27 cellular contexts compared by ENCODE assay signal in the genomic region with DNA sequence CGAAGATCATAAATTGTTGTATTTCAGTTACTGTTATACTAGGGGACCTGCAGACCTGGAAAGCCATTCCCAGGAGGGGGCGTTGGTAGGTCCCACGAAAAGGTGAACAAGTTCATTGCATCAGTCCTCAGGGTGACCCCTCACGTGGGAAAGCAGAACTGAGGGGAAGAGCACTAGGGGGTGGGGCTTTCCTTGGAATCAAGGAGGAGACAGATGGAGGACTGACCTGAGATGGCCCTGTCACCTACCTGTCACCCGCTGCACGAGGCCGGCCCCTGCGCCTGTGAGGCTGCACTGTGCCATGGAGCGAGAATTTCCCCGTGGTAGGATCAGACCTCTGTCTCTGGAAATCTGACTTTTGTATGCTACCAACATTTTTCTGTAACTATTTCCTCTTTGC. TPM values are rescaled to one million over a fixed set of nuclear protein-coding genes. Genes with fewer than 3 reads are reported as not detected.
A peak's percentile ranks its signal among the peaks of the same experiment; 100 is the strongest.
DNase-seq lines count a peak whose midpoint lies in the region; ATAC-seq, FAIRE-seq and TF ChIP-seq lines count a peak whose summit lies in the region.
"Had no signal": no experiment of that assay in that cellular context is flagged by ENCODE, and none has a peak within 500 bp of the region (broad histone marks: within the 10 kb centered on the region; RNA-seq: fewer than 3 reads in every experiment).

No MANE protein-coding gene starts in this region.

- no peak overlapping the region for H3K27ac Mint-ChIP-seq in WTC11
- peak overlapping the region; percentile 83 for H3K27ac Mint-ChIP-seq in nephron progenitor cell

- no peak overlapping the region for H3K4me2 ChIP-seq in HepG2 (ENCODE audit: low read depth, low read length)

- FAIRE-seq in HepG2 (lab: Jason Lieb, UNC): no peak
- FAIRE-seq: G401.6, GM18507, HTR-8/SVneo had no signal

- H3K27ac ChIP-seq in HepG2 (ENCODE audit: extremely low read length, insufficient read depth, low read length) (no peak overlapping the region), right lobe of liver (no peak overlapping the region), prostate gland (no peak overlapping the region)
- H3K27ac ChIP-seq: 22Rv1, C4-2B had no signal

- TF ChIP-seq RAD21 in HepG2 (CRISPR knock-in tag; IDR thresholded peaks at IDR 0.05): no peak

- no peaks in the 10 kb centered on the region for H3K27me3 ChIP-seq in HepG2 (ENCODE audit: control insufficient read depth in 1 of 2, insufficient read depth in 2 of 2, low read length in 2 of 2)
- H3K27me3 ChIP-seq in right lobe of liver: no peaks in the 10 kb centered on the region
- H3K27me3 ChIP-seq in prostate gland (replicated peaks; ENCODE audit: insufficient read depth): no peaks in the 10 kb centered on the region

- no peak overlapping the region for H3K4me3 Mint-ChIP-seq in WTC11
- no peak overlapping the region for H3K4me3 Mint-ChIP-seq in nephron progenitor cell
- H3K4me3 Mint-ChIP-seq: CD8-positive, alpha-beta memory T cell had no signal

- ATAC-seq in HepG2: peak; percentile 14; the same call in 1 of the 3 replicates
- no peak for ATAC-seq in right lobe of liver
- ATAC-seq in WTC11: peak; percentile 76
- ATAC-seq in Right ventricle myocardium inferior: no peak

- H3K4me3 ChIP-seq in HepG2 (replicated peaks in 1 of 3; ENCODE audit: insufficient read depth in 1 of 3, low read depth in 2 of 3, low read length in 3 of 3) (no peak overlapping the region), right lobe of liver (no peak overlapping the region), prostate gland (no peak overlapping the region)

- H3K9me3 ChIP-seq in HepG2 (ENCODE audit: low read length) (no peaks in the 10 kb centered on the region), right lobe of liver (no peaks in the 10 kb centered on the region), prostate gland (no peaks in the 10 kb centered on the region)

- H3K4me1 ChIP-seq in HepG2 (ENCODE audit: insufficient read depth, low read length) (peaks cover 33% of the 10 kb centered on the region), right lobe of liver (no peaks in the 10 kb centered on the region), prostate gland (replicated peaks) (no peaks in the 10 kb centered on the region)

- 50% methylated on average over 10 of the region's 10 CpGs for WGBS in HepG2 (ENCODE audit: low lambda C conversion rate)
- WGBS in right lobe of liver (ENCODE audit: insufficient coverage, low coverage, low lambda C conversion rate, missing lambda C conversion rate): 40% methylated on average over 4 of the region's 10 CpGs
- WGBS in prostate gland: 81% methylated on average over 10 of the region's 10 CpGs

- TF ChIP-seq EP300 in HepG2 (IDR thresholded peaks at IDR 0.05; ENCODE audit: low read depth in 2 of 2, low read length in 2 of 2) (no peak), HepG2 (CRISPR knock-in tag; IDR thresholded peaks at IDR 0.05; ENCODE audit: borderline replicate concordance) (no peak)

- intact Hi-C loops in HepG2 (cut with micrococcal nuclease; ENCODE audit: unreplicated experiment): loop anchor here (2.0 to 5.0 kb wide), 2 partner anchors 33 to 43 kb away; no protein-coding TSS in a partner anchor
- intact Hi-C loops in right lobe of liver (cut with DNase I): no loop called here
- intact Hi-C loops in Right ventricle myocardium inferior (cut with DNase I): no loop called here
- intact Hi-C loops in prostate gland (cut with DNase I): no loop called here

- peaks cover 7% of the 10 kb centered on the region; the same call in 1 of the 2 replicates for H3K4me1 Mint-ChIP-seq in WTC11
- H3K4me1 Mint-ChIP-seq in nephron progenitor cell: peaks cover 60% of the 10 kb centered on the region
- H3K4me1 Mint-ChIP-seq: CD8-positive, alpha-beta memory T cell had no signal

- in situ Hi-C loops in HepG2 (cut with HindIII; ENCODE audit: extremely low pct_ligation_motif_present, low pct_unique_long_range_greater_than_20kb): no loop called here

- POLR2A ChIA-PET in HepG2 (lab: Yijun Ruan, JAX) (no interaction called here), WTC11 (lab: Charles Lee) (no interaction called here)

- H3K79me2 ChIP-seq in HepG2 (ENCODE audit: insufficient read depth, low read length): no peaks in the 10 kb centered on the region

- no TSS peak for BruUV-seq in HepG2 (replicated peaks; lab: Mats Ljungman, UMichigan)

- peak overlapping the region; percentile 48 for H2AFZ ChIP-seq in HepG2 (ENCODE audit: low read length)

- TF ChIP-seq CTCF in HepG2 (CRISPR knock-in tag; IDR thresholded peaks at IDR 0.05) (peak; percentile 32), right lobe of liver (IDR thresholded peaks at IDR 0.05) (no peak), WTC11 (IDR thresholded peaks at IDR 0.05) (no peak), nephron progenitor cell (IDR thresholded peaks at IDR 0.05) (no peak), prostate gland (IDR thresholded peaks at IDR 0.05) (no peak)

- DNase-seq in HepG2 (ENCODE audit: low spot score) (no peak), right lobe of liver (no peak), WTC11 (ENCODE audit: low spot score) (peak; percentile 22), nephron progenitor cell (no peak), Right ventricle myocardium inferior (ENCODE audit: missing footprints) (no peak), DMS53 (lab: John Stamatoyannopoulos, UW) (no peak), occipital lobe (lab: John Stamatoyannopoulos, UW) (no peak), prostate gland (ENCODE audit: low spot score) (no peak)
- DNase-seq: ACHN; Calu3; CD8-positive, alpha-beta memory T cell; DMS153; GOT3; IMR-90; NCI-H1105 treated with DMSO at 0.1 percent for 48 hours; NCI-H1694; NCI-H2081; NCI-H2171; NCI-H524 treated with DMSO at 0.1 percent for 48 hours; Right ventricle myocardium superior had no signal

- H3K36me3 ChIP-seq in HepG2 (replicated peaks in 1 of 2; ENCODE audit: control insufficient read depth in 1 of 2, insufficient read depth in 2 of 2, low read length in 2 of 2) (no peaks in the 10 kb centered on the region), right lobe of liver (no peaks in the 10 kb centered on the region), prostate gland (no peaks in the 10 kb centered on the region)

- H3K36me3 Mint-ChIP-seq in WTC11 (no peaks in the 10 kb centered on the region), nephron progenitor cell (ENCODE audit: low read depth) (no peaks in the 10 kb centered on the region)
- H3K36me3 Mint-ChIP-seq: CD8-positive, alpha-beta memory T cell had no signal

- TF ChIP-seq POLR2A in HepG2 (IDR thresholded peaks at IDR 0.05; ENCODE audit: insufficient read depth in 1 of 2, low read depth in 2 of 2, low read length in 2 of 2): no peak
- no peak for TF ChIP-seq POLR2A in right lobe of liver (IDR thresholded peaks at IDR 0.05)
- no peak for TF ChIP-seq POLR2A in prostate gland (IDR thresholded peaks at IDR 0.05)

- CTCF ChIA-PET in HepG2 (lab: Yijun Ruan, JAX; ENCODE audit: low intra/inter-chr PET ratio, low total read pairs) (no interaction called here), WTC11 (lab: Charles Lee) (interaction anchor here (0.8 kb wide), 2 partner anchors 43 to 72 kb away, joined by 3 to 4 read pairs; no protein-coding TSS in a partner anchor)

- H3K9me3 Mint-ChIP-seq in WTC11: peaks cover 6% of the 10 kb centered on the region
- H3K9me3 Mint-ChIP-seq in nephron progenitor cell: no peaks in the 10 kb centered on the region
- H3K9me3 Mint-ChIP-seq: CD8-positive, alpha-beta memory T cell had no signal

- no peaks in the 10 kb centered on the region for H4K20me1 ChIP-seq in HepG2 (ENCODE audit: insufficient read depth, low read length)

- no peak overlapping the region for H3K9ac ChIP-seq in HepG2 (ENCODE audit: insufficient read depth, low read depth, low read length)

- no peaks in the 10 kb centered on the region for H3K27me3 Mint-ChIP-seq in WTC11 (ENCODE audit: low read depth)
- peaks cover 6% of the 10 kb centered on the region for H3K27me3 Mint-ChIP-seq in nephron progenitor cell (ENCODE audit: low read depth, poor library complexity)

RNA-seq across cellular contexts. Expression of gene CLDN24, which starts 41.8 kb away (rescaled TPM):
- total RNA-seq in HepG2 (2016; rRNA removed; fragmentation: Illumina TruSeq; extraction: Trizol) (not detected in 2 replicates), right lobe of liver (not detected), WTC11 (2021) (not detected in 3 replicates), Right ventricle myocardium inferior (not detected), occipital lobe (not detected), prostate gland (not detected)
- not detected in 2 replicates for total RNA-seq in HepG2 (2016; cell fraction: cytosol; rRNA removed; fragmentation: Illumina TruSeq; extraction: Trizol; ENCODE audit: low read depth)
- not detected in 2 replicates for total RNA-seq in HepG2 (2016; cell fraction: insoluble cytoplasmic fraction; rRNA removed; fragmentation: Illumina TruSeq; extraction: Trizol)
- not detected in 2 replicates for total RNA-seq in HepG2 (2016; cell fraction: membrane; rRNA removed; fragmentation: Illumina TruSeq; extraction: Trizol)
- total RNA-seq in HepG2 (2016; cell fraction: nucleus; rRNA removed; fragmentation: Illumina TruSeq; extraction: Trizol): not detected in 2 replicates
- polyA plus RNA-seq in HepG2 (2011; rRNA removed): not detected in 2 replicates
- not detected in 2 replicates for polyA plus RNA-seq in HepG2 (2011; cell fraction: cytosol; rRNA removed)
- not detected in 2 replicates for polyA plus RNA-seq in HepG2 (2011; cell fraction: nucleus; rRNA removed)
- not detected in 2 replicates for polyA plus RNA-seq in HepG2 (2012)
- polyA plus RNA-seq in HepG2 (2016; cell fraction: cytosol; fragmentation: Illumina TruSeq; extraction: Trizol; ENCODE audit: low read depth): not detected in 2 replicates
- polyA plus RNA-seq in HepG2 (2016; cell fraction: insoluble cytoplasmic fraction; fragmentation: Illumina TruSeq; extraction: Trizol; ENCODE audit: low read depth): not detected in 2 replicates
- polyA plus RNA-seq in HepG2 (2016; cell fraction: membrane; fragmentation: Illumina TruSeq; extraction: Trizol; ENCODE audit: low read depth): not detected in 2 replicates
- polyA plus RNA-seq in HepG2 (2016; cell fraction: nucleus; fragmentation: Illumina TruSeq; extraction: Trizol; ENCODE audit: insufficient read depth, low read depth): not detected in 2 replicates
- not detected in 2 replicates for polyA minus RNA-seq in HepG2 (2011; rRNA and poly(A)+ RNA removed; ENCODE audit: low replicate concordance)
- polyA minus RNA-seq in HepG2 (2011; cell fraction: cytosol; rRNA and poly(A)+ RNA removed): not detected in 2 replicates
- polyA minus RNA-seq in HepG2 (2011; cell fraction: nucleus; rRNA and poly(A)+ RNA removed): not detected in 2 replicates
- total RNA-seq: Calu3; CD8-positive, alpha-beta memory T cell; Daoy; IMR-90; M059J; Right ventricle myocardium superior had no signal
- polyA plus RNA-seq: CD8-positive, alpha-beta memory T cell; IMR-90 had no signal

RNA-seq across cellular contexts. Expression of gene CLDN22, which starts 43.9 kb away (rescaled TPM):
- total RNA-seq in HepG2 (2016; rRNA removed; fragmentation: Illumina TruSeq; extraction: Trizol) (not detected in 2 replicates), right lobe of liver (not detected), WTC11 (2021) (not detected in 3 replicates), Right ventricle myocardium inferior (not detected), occipital lobe (not detected), prostate gland (not detected)
- total RNA-seq in HepG2 (2016; cell fraction: cytosol; rRNA removed; fragmentation: Illumina TruSeq; extraction: Trizol; ENCODE audit: low read depth): not detected in 2 replicates
- not detected in 2 replicates for total RNA-seq in HepG2 (2016; cell fraction: insoluble cytoplasmic fraction; rRNA removed; fragmentation: Illumina TruSeq; extraction: Trizol)
- not detected in 2 replicates for total RNA-seq in HepG2 (2016; cell fraction: membrane; rRNA removed; fragmentation: Illumina TruSeq; extraction: Trizol)
- total RNA-seq in HepG2 (2016; cell fraction: nucleus; rRNA removed; fragmentation: Illumina TruSeq; extraction: Trizol): not detected in 2 replicates
- polyA plus RNA-seq in HepG2 (2011; rRNA removed): 0.07 TPM in 1 of 2 replicates, not detected in the other
- polyA plus RNA-seq in HepG2 (2011; cell fraction: cytosol; rRNA removed): 0.03 TPM in 1 of 2 replicates, not detected in the other
- polyA plus RNA-seq in HepG2 (2011; cell fraction: nucleus; rRNA removed): not detected in 2 replicates
- polyA plus RNA-seq in HepG2 (2012): 0.90 and 1.0 TPM in 2 replicates
- not detected in 2 replicates for polyA plus RNA-seq in HepG2 (2016; cell fraction: cytosol; fragmentation: Illumina TruSeq; extraction: Trizol; ENCODE audit: low read depth)
- not detected in 2 replicates for polyA plus RNA-seq in HepG2 (2016; cell fraction: insoluble cytoplasmic fraction; fragmentation: Illumina TruSeq; extraction: Trizol; ENCODE audit: low read depth)
- not detected in 2 replicates for polyA plus RNA-seq in HepG2 (2016; cell fraction: membrane; fragmentation: Illumina TruSeq; extraction: Trizol; ENCODE audit: low read depth)
- not detected in 2 replicates for polyA plus RNA-seq in HepG2 (2016; cell fraction: nucleus; fragmentation: Illumina TruSeq; extraction: Trizol; ENCODE audit: insufficient read depth, low read depth)
- polyA minus RNA-seq in HepG2 (2011; rRNA and poly(A)+ RNA removed; ENCODE audit: low replicate concordance): not detected in 2 replicates
- polyA minus RNA-seq in HepG2 (2011; cell fraction: cytosol; rRNA and poly(A)+ RNA removed): not detected in 2 replicates
- 0.13 TPM in 1 of 2 replicates, not detected in the other for polyA minus RNA-seq in HepG2 (2011; cell fraction: nucleus; rRNA and poly(A)+ RNA removed)
- total RNA-seq: Calu3; CD8-positive, alpha-beta memory T cell; Daoy; IMR-90; Right ventricle myocardium superior had no signal
- polyA plus RNA-seq: CD8-positive, alpha-beta memory T cell; IMR-90 had no signal

Comparison
In these comparisons a context has a peak if more than half of its experiments do, and no peak if none do; other contexts are left out.
1. ATAC-seq: peak in HepG2 (single experiment) and WTC11 (single experiment); none in right lobe of liver (0 of 4) and Right ventricle myocardium inferior (single experiment).
2. Of the 50 proteins assayed by ChIP-seq in both HepG2 and WTC11: peak only in HepG2: CTCF; only in WTC11: GABPB1; in both: none; in neither: 48.